21 cellular contexts compared by ENCODE assay signal in genomic region chr7:118753464-118753863, GRCh38.
"Had no signal": no experiment of that assay in that cellular context is flagged by ENCODE, and none has a peak within 500 bp of the region (broad histone marks: within the 10 kb centered on the region; RNA-seq: fewer than 3 reads in every experiment).

No MANE protein-coding gene starts in this region.

- DNase-seq: activated CD4-positive, alpha-beta T cell treated with anti-CD3 and anti-CD28 coated beads for 48 hours; activated CD4-positive, alpha-beta T cell treated with anti-CD3 and anti-CD28 coated beads, Interleukin-2, amount 50 U/mL, for 4 hours; activated CD4-positive, CD25-positive, alpha-beta regulatory T cell treated with anti-CD3 and anti-CD28 coated beads, Interleukin-2, amount 50 U/mL, for 72 hours; activated CD8-positive, alpha-beta T cell treated with anti-CD3 and anti-CD28 coated beads, Interleukin-2, amount 10 ng/mL, durations not matched to agents 7 days and 5 days; activated gamma-delta T cell; activated naive CD4-positive, alpha-beta T cell treated with anti-CD3 and anti-CD28 coated beads for 36 hours; activated naive CD8-positive, alpha-beta T cell treated with anti-CD3 and anti-CD28 coated beads for 36 hours; activated T-cell treated with anti-CD3 and anti-CD28 coated beads, Interleukin-2, amount 50 U/mL, for 4 hours; IMR-90; KBM-7; NCI-H1092; NCI-H1417; NCI-H2029 treated with DMSO at 0.1 percent for 48 hours; NCI-H226; NCI-H510A; NCI-H748 treated with DMSO at 0.1 percent for 48 hours; NK-92 treated with Interleukin-12 subunit alpha and Interleukin-12 subunit beta, amount 100 ng/mL, for 24 hours; OCI-M1; RPMI8226; SJCRH30; SW 1271 had no signal
